ENCODE assay signal across 1 cellular context in the genomic region with DNA sequence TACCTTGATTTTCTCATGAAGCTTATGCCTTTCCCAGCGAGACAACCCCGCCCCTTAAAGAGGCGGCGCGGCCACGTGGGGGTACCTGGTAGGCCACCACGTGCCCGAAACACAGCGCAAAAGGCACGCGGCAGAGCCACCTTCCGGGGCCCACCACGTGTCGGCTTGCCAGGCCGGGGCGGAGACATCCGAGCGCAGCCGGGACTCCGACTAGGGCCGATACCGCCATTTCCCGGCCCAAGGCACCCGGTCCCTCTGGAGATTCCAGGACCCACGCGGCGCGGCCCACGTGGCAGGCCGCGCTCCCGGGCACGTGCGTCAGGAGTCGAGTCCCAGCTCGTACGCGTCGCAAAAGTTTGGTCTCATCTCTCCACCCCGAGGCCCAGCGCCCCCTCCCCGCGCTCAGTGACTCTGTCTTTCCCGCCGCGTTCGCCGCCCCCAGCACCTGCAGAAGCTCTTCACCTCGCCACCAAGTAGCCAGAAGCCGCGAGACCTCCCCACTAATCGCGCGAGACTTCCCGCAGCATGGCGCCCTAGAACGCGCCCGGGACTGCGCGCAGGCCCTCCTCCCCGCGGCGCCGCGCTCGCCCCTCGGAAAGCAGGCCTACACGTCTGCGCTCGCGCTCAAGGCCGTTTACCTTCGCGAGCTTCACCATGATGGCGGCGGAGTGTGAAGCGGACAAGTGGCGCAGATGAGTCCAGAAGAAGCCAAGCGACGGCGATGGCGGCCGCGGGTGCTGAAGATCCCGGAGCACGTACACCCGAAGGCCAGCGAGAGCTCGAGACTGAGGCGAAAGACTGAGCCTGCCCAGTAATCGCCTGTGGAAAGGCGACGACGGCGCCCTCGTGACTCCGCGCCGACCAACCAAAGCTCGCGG.
TF ChIP-seq lines count a peak whose summit lies in the region.

A gene with protein sequence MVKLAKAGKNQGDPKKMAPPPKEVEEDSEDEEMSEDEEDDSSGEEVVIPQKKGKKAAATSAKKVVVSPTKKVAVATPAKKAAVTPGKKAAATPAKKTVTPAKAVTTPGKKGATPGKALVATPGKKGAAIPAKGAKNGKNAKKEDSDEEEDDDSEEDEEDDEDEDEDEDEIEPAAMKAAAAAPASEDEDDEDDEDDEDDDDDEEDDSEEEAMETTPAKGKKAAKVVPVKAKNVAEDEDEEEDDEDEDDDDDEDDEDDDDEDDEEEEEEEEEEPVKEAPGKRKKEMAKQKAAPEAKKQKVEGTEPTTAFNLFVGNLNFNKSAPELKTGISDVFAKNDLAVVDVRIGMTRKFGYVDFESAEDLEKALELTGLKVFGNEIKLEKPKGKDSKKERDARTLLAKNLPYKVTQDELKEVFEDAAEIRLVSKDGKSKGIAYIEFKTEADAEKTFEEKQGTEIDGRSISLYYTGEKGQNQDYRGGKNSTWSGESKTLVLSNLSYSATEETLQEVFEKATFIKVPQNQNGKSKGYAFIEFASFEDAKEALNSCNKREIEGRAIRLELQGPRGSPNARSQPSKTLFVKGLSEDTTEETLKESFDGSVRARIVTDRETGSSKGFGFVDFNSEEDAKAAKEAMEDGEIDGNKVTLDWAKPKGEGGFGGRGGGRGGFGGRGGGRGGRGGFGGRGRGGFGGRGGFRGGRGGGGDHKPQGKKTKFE (minus strand): TSS at position 787 of the 878 bp plus-strand sequence. CDS start 131 bp downstream, at position 656.

TF ChIP-seq in HepG2, 621 proteins besides CTCF, POLR2A, EP300 and RAD21 (continued from another document and continues in another):
- TF ChIP-seq, protein P1, sequence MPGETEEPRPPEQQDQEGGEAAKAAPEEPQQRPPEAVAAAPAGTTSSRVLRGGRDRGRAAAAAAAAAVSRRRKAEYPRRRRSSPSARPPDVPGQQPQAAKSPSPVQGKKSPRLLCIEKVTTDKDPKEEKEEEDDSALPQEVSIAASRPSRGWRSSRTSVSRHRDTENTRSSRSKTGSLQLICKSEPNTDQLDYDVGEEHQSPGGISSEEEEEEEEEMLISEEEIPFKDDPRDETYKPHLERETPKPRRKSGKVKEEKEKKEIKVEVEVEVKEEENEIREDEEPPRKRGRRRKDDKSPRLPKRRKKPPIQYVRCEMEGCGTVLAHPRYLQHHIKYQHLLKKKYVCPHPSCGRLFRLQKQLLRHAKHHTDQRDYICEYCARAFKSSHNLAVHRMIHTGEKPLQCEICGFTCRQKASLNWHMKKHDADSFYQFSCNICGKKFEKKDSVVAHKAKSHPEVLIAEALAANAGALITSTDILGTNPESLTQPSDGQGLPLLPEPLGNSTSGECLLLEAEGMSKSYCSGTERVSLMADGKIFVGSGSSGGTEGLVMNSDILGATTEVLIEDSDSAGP (CRISPR knock-in tag; IDR thresholded peaks at IDR 0.05; ENCODE audit: borderline replicate concordance), result peak; percentile 93
- TF ChIP-seq HDAC6 (IDR thresholded peaks at IDR 0.05; ENCODE audit: low read depth, low read length) (peak; percentile 65; the same call in 1 of the 2 replicates), ZNF790 (CRISPR knock-in tag; IDR thresholded peaks at IDR 0.05; ENCODE audit: borderline replicate concordance) (peak; percentile 35; the same call in 1 of the 2 replicates), ZNF383 (CRISPR knock-in tag; IDR thresholded peaks at IDR 0.05; ENCODE audit: borderline replicate concordance) (peak; percentile 72; the same call in 1 of the 2 replicates), ONECUT2 (CRISPR knock-in tag; IDR thresholded peaks at IDR 0.05) (0 out of 2 replicates have a peak, but pooled peaks have one; percentile 21), ZNF556 (CRISPR knock-in tag; IDR thresholded peaks at IDR 0.05; ENCODE audit: borderline replicate concordance) (peak; percentile 96), MTF2 (CRISPR knock-in tag; IDR thresholded peaks at IDR 0.05; ENCODE audit: borderline replicate concordance) (no peak; the same call in 1 of the 2 replicates), LCORL (IDR thresholded peaks at IDR 0.05) (no peak), LCORL (CRISPR knock-in tag; IDR thresholded peaks at IDR 0.05) (no peak; the same call in none of the 2 replicates), SCMH1 (CRISPR knock-in tag; IDR thresholded peaks at IDR 0.05; ENCODE audit: borderline replicate concordance) (no peak), PLRG1 (conservative IDR thresholded peaks at IDR 0.05) (no peak), PRPF4 (IDR thresholded peaks at IDR 0.05; ENCODE audit: low read depth, low read length, poor library complexity, severe bottlenecking) (no peak), DNMT3B (CRISPR knock-in tag; conservative IDR thresholded peaks at IDR 0.05) (peak; percentile 97), EZH2 (conservative IDR thresholded peaks at IDR 0.05; ENCODE audit: low read depth, low read length) (no peak), PCBP1 (IDR thresholded peaks at IDR 0.05; ENCODE audit: borderline replicate concordance, low read depth, low read length) (0 out of 2 replicates have a peak, but pooled peaks have one; percentile 21), TCF12 (IDR thresholded peaks at IDR 0.05) (no peak), TCF12 (CRISPR knock-in tag; IDR thresholded peaks at IDR 0.05) (no peak; the same call in 1 of the 2 replicates), BORCS8-MEF2B (CRISPR knock-in tag; IDR thresholded peaks at IDR 0.05) (peak; percentile 61; the same call in 1 of the 2 replicates), SSRP1 (CRISPR knock-in tag; IDR thresholded peaks at IDR 0.05) (peak; percentile 98), REPIN1 (CRISPR knock-in tag; IDR thresholded peaks at IDR 0.05; ENCODE audit: borderline replicate concordance, low read depth) (peak; percentile 89), U2AF2 (IDR thresholded peaks at IDR 0.05; ENCODE audit: low read depth, low read length) (no peak), NBN (conservative IDR thresholded peaks at IDR 0.05) (no peak), SRSF9 (IDR thresholded peaks at IDR 0.05; ENCODE audit: borderline replicate concordance, insufficient read depth, low read depth, low read length, poor library complexity, severe bottlenecking) (no peak), ZNF317 (CRISPR knock-in tag; IDR thresholded peaks at IDR 0.05) (peak; percentile 90), ZBTB7B (CRISPR knock-in tag; IDR thresholded peaks at IDR 0.05) (peak; percentile 13; the same call in 1 of the 2 replicates), GZF1 (CRISPR knock-in tag; IDR thresholded peaks at IDR 0.05) (peak; percentile 69), MTA3 (CRISPR knock-in tag; IDR thresholded peaks at IDR 0.05) (no peak), FIP1L1 (IDR thresholded peaks at IDR 0.05; ENCODE audit: borderline replicate concordance, insufficient read depth, low read depth, low read length) (peak; percentile 83; the same call in 1 of the 2 replicates), EHMT2 (IDR thresholded peaks at IDR 0.05; ENCODE audit: borderline replicate concordance, low read depth, low read length) (no peak), JARID2 (CRISPR knock-in tag; IDR thresholded peaks at IDR 0.05; ENCODE audit: insufficient replicate concordance) (peak; percentile 52), ZNF780A (CRISPR knock-in tag; IDR thresholded peaks at IDR 0.05) (peak; percentile 28), ZBTB20 (CRISPR knock-in tag; IDR thresholded peaks at IDR 0.05; ENCODE audit: borderline replicate concordance, low read depth) (peak; percentile 90), HES4 (CRISPR knock-in tag; IDR thresholded peaks at IDR 0.05; ENCODE audit: borderline replicate concordance) (peak; percentile 71; the same call in 1 of the 2 replicates), ZNF816 (CRISPR knock-in tag; IDR thresholded peaks at IDR 0.05; ENCODE audit: borderline replicate concordance) (peak; percentile 84)
- TF ChIP-seq, protein P2, sequence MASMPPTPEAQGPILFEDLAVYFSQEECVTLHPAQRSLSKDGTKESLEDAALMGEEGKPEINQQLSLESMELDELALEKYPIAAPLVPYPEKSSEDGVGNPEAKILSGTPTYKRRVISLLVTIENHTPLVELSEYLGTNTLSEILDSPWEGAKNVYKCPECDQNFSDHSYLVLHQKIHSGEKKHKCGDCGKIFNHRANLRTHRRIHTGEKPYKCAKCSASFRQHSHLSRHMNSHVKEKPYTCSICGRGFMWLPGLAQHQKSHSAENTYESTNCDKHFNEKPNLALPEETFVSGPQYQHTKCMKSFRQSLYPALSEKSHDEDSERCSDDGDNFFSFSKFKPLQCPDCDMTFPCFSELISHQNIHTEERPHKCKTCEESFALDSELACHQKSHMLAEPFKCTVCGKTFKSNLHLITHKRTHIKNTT (CRISPR knock-in tag; IDR thresholded peaks at IDR 0.05), result no peak
- TF ChIP-seq, protein P3, sequence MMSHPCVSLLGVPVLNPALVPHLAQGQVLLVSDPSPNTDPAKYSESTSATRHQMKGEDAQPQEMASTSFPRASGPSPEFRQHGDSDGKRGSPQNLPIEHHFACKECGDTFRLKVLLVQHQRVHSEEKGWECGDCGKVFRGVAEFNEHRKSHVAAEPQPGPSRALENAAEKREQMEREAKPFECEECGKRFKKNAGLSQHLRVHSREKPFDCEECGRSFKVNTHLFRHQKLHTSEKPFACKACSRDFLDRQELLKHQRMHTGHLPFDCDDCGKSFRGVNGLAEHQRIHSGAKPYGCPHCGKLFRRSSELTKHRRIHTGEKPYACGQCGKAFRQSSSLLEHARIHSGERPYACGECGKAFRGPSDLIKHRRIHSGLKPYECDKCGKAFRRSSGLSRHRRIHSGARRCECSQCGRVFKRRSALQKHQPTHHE (CRISPR knock-in tag; IDR thresholded peaks at IDR 0.05; ENCODE audit: borderline replicate concordance), result no peak; the same call in none of the 2 replicates
- TF ChIP-seq, protein P4, sequence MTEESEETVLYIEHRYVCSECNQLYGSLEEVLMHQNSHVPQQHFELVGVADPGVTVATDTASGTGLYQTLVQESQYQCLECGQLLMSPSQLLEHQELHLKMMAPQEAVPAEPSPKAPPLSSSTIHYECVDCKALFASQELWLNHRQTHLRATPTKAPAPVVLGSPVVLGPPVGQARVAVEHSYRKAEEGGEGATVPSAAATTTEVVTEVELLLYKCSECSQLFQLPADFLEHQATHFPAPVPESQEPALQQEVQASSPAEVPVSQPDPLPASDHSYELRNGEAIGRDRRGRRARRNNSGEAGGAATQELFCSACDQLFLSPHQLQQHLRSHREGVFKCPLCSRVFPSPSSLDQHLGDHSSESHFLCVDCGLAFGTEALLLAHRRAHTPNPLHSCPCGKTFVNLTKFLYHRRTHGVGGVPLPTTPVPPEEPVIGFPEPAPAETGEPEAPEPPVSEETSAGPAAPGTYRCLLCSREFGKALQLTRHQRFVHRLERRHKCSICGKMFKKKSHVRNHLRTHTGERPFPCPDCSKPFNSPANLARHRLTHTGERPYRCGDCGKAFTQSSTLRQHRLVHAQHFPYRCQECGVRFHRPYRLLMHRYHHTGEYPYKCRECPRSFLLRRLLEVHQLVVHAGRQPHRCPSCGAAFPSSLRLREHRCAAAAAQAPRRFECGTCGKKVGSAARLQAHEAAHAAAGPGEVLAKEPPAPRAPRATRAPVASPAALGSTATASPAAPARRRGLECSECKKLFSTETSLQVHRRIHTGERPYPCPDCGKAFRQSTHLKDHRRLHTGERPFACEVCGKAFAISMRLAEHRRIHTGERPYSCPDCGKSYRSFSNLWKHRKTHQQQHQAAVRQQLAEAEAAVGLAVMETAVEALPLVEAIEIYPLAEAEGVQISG (CRISPR knock-in tag; IDR thresholded peaks at IDR 0.05), result peak; percentile 82; the same call in 1 of the 2 replicates
- TF ChIP-seq, protein P5, sequence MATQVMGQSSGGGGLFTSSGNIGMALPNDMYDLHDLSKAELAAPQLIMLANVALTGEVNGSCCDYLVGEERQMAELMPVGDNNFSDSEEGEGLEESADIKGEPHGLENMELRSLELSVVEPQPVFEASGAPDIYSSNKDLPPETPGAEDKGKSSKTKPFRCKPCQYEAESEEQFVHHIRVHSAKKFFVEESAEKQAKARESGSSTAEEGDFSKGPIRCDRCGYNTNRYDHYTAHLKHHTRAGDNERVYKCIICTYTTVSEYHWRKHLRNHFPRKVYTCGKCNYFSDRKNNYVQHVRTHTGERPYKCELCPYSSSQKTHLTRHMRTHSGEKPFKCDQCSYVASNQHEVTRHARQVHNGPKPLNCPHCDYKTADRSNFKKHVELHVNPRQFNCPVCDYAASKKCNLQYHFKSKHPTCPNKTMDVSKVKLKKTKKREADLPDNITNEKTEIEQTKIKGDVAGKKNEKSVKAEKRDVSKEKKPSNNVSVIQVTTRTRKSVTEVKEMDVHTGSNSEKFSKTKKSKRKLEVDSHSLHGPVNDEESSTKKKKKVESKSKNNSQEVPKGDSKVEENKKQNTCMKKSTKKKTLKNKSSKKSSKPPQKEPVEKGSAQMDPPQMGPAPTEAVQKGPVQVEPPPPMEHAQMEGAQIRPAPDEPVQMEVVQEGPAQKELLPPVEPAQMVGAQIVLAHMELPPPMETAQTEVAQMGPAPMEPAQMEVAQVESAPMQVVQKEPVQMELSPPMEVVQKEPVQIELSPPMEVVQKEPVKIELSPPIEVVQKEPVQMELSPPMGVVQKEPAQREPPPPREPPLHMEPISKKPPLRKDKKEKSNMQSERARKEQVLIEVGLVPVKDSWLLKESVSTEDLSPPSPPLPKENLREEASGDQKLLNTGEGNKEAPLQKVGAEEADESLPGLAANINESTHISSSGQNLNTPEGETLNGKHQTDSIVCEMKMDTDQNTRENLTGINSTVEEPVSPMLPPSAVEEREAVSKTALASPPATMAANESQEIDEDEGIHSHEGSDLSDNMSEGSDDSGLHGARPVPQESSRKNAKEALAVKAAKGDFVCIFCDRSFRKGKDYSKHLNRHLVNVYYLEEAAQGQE (IDR thresholded peaks at IDR 0.05; ENCODE audit: borderline replicate concordance in 1 of 2, low read depth in 1 of 2, low read length in 2 of 2), result peak in 1 of 2 experiments; percentile 81; a peak in 2 of 4 replicates
- TF ChIP-seq, protein P6, sequence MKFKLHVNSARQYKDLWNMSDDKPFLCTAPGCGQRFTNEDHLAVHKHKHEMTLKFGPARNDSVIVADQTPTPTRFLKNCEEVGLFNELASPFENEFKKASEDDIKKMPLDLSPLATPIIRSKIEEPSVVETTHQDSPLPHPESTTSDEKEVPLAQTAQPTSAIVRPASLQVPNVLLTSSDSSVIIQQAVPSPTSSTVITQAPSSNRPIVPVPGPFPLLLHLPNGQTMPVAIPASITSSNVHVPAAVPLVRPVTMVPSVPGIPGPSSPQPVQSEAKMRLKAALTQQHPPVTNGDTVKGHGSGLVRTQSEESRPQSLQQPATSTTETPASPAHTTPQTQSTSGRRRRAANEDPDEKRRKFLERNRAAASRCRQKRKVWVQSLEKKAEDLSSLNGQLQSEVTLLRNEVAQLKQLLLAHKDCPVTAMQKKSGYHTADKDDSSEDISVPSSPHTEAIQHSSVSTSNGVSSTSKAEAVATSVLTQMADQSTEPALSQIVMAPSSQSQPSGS (CRISPR knock-in tag; IDR thresholded peaks at IDR 0.05), result peak; percentile 40
- TF ChIP-seq, protein P7, sequence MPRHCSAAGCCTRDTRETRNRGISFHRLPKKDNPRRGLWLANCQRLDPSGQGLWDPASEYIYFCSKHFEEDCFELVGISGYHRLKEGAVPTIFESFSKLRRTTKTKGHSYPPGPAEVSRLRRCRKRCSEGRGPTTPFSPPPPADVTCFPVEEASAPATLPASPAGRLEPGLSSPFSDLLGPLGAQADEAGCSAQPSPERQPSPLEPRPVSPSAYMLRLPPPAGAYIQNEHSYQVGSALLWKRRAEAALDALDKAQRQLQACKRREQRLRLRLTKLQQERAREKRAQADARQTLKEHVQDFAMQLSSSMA (CRISPR knock-in tag; IDR thresholded peaks at IDR 0.05), result peak; percentile 79; the same call in 1 of the 2 replicates
- TF ChIP-seq, protein P8, sequence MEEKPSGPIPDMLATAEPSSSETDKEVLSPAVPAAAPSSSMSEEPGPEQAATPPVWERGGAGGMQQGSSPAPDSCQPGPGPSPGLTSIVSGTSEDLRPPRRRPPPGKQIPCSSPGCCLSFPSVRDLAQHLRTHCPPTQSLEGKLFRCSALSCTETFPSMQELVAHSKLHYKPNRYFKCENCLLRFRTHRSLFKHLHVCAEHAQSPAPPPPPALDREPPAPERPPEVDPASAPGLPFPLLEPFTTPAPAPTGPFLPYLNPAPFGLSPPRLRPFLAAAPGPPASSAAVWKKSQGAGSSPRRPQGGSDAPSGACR (CRISPR knock-in tag; IDR thresholded peaks at IDR 0.05), result no peak; the same call in 1 of the 2 replicates
